In the genomic region with DNA sequence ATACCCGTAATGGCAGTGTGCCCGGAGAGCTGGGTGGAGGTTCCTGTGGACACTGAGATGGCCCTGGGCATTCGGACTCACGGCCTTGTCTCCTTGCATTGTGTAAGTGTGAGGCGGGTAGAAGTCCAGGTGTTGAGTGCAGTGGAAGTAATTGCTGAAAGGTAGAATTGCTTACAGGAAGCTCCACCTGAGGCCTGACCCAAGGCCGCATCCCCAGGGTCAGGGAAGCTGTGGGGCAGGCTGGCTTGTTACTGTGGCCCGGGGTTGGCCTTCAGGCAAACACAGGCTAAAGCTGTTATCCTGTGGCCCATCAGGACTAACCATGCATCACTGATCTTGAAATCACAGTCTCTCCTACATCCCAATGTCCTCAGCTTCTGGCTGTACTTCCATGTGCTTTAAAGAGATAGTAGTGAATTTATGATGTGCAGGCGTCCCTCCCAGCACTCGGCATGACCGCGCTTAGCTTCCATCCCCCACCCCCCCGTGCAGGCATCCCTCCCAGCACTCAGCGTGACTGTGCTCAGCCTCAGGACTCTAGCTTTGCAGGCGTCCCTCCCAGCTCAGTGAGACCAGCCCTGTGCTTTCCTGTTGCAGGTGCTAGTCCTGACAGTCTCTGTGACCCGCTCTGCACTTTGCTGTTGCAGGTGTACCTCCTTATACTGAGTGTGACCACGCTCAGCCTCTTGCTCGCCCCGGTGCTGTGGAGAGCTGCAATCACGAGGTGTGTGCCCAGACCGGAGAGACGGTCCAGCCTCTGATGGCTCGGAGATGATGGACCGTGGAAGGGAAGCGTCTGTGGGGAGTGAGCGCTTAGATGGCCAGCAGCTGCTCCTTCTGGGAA, we compare ENCODE assay signal across 16 cellular contexts. TPM values are rescaled to one million over a fixed set of nuclear protein-coding genes. Genes with fewer than 3 reads are reported as not detected.
A peak's percentile ranks its signal among the peaks of the same experiment; 100 is the strongest.
DNase-seq lines count a peak whose midpoint lies in the region; TF ChIP-seq lines count a peak whose summit lies in the region.
"Had no signal": no experiment of that assay in that cellular context is flagged by ENCODE, and none has a peak within 500 bp of the region (broad histone marks: within the 10 kb centered on the region; RNA-seq: fewer than 3 reads in every experiment).

No MANE protein-coding gene starts in this region.

- H3K9me3 Mint-ChIP-seq in chondrocyte (ENCODE audit: low read depth) (no peaks in the 10 kb centered on the region), nephron (no peaks in the 10 kb centered on the region)
- H3K9me3 Mint-ChIP-seq: IgD-negative memory B cell had no signal

- no peaks in the 10 kb centered on the region for H3K27me3 ChIP-seq in BE2C

- H3K4me3 Mint-ChIP-seq in chondrocyte (ENCODE audit: unreplicated experiment) (no peak overlapping the region), nephron (peak overlapping the region; percentile 28 to 60 (median 30))
- H3K4me3 Mint-ChIP-seq: IgD-negative memory B cell had no signal

- H3K36me3 ChIP-seq in BE2C: peaks cover 7% of the 10 kb centered on the region

- no peak overlapping the region for H3K27ac Mint-ChIP-seq in chondrocyte (ENCODE audit: unreplicated experiment)
- peak overlapping the region; percentile 95 to 99 (median 96) for H3K27ac Mint-ChIP-seq in nephron

- no peak for TF ChIP-seq CTCF in BE2C (IDR thresholded peaks at IDR 0.05; ENCODE audit: low read depth, low read length)
- no peak for TF ChIP-seq CTCF in chondrocyte (IDR thresholded peaks at IDR 0.05)
- TF ChIP-seq CTCF in nephron (IDR thresholded peaks at IDR 0.05; ENCODE audit: unreplicated experiment in 3 of 3): no peak

- H3K36me3 Mint-ChIP-seq in chondrocyte (ENCODE audit: low read depth) (peaks cover 14% of the 10 kb centered on the region), nephron (ENCODE audit: low read depth) (peaks cover 33% of the 10 kb centered on the region)

- DNase-seq in BE2C: peak; percentile 83
- peak; percentile 84 to 91 for DNase-seq in NCI-H187 (lab: John Stamatoyannopoulos, UW)
- peak; percentile 25 for DNase-seq in chondrocyte (ENCODE audit: low spot score)
- DNase-seq in NK-92 treated with Interleukin-12 subunit alpha and Interleukin-12 subunit beta, amount 100 ng/mL, for 24 hours (lab: John Stamatoyannopoulos, UW): no peak
- no peak for DNase-seq in NCI-H1092 treated with DMSO at 0.1 percent for 48 hours (lab: John Stamatoyannopoulos, UW)
- no peak for DNase-seq in activated effector memory CD4-positive, alpha-beta T cell treated with Interleukin-2 at 50 U/mL for 16 hours
- DNase-seq in dermis blood vessel endothelial cell: no peak
- DNase-seq: activated CD4-positive, alpha-beta T cell treated with anti-CD3 and anti-CD28 coated beads for 48 hours; Calu3; GOT3; NCI-H1436; NCI-H774; stimulated activated naive CD4-positive, alpha-beta T cell had no signal

- peaks cover 47% of the 10 kb centered on the region for H3K4me1 ChIP-seq in BE2C

- H3K27me3 Mint-ChIP-seq in chondrocyte (ENCODE audit: low read depth) (no peaks in the 10 kb centered on the region), nephron (ENCODE audit: low read depth) (no peaks in the 10 kb centered on the region)
- H3K27me3 Mint-ChIP-seq: IgD-negative memory B cell had no signal

- peaks cover 29% of the 10 kb centered on the region for H3K4me1 Mint-ChIP-seq in chondrocyte (ENCODE audit: low read depth)
- peaks cover 54% of the 10 kb centered on the region for H3K4me1 Mint-ChIP-seq in nephron
- H3K4me1 Mint-ChIP-seq: IgD-negative memory B cell had no signal

- no peaks in the 10 kb centered on the region; the same call in 1 of the 2 replicates for H3K9me3 ChIP-seq in BE2C

- peak overlapping the region; percentile 36 for H3K4me3 ChIP-seq in BE2C (ENCODE audit: low read depth, low read length)
- H3K4me3 ChIP-seq: lung had no signal

RNA-seq across cellular contexts. Expression of a gene that starts 35.6 kb away (rescaled TPM):
- polyA plus RNA-seq in BE2C (2012; ENCODE audit: insufficient read depth, insufficient read length, low read depth): 80.3 TPM
- total RNA-seq in chondrocyte (52.8 to 76.0 TPM (median 54.3 TPM) in 3 replicates), dermis blood vessel endothelial cell (49.5 and 122 TPM in 2 replicates)

RNA-seq across cellular contexts. Expression of a gene that starts 58.5 kb away (rescaled TPM):
- polyA plus RNA-seq in BE2C (2012; ENCODE audit: insufficient read depth, insufficient read length, low read depth): 31.7 TPM
- total RNA-seq in chondrocyte (17.0 to 24.9 TPM (median 19.5 TPM) in 3 replicates), dermis blood vessel endothelial cell (10.0 and 10.2 TPM in 2 replicates)

Comparison
In these comparisons a context has a peak if more than half of its experiments do, and no peak if none do; other contexts are left out.
1. DNase-seq: peak in BE2C (single experiment), NCI-H187 (2 of 2) and chondrocyte (single experiment); none in NK-92 treated with Interleukin-12 subunit alpha and Interleukin-12 subunit beta, amount 100 ng/mL, for 24 hours (single experiment), NCI-H1092 treated with DMSO at 0.1 percent for 48 hours (single experiment), activated effector memory CD4-positive, alpha-beta T cell treated with Interleukin-2 at 50 U/mL for 16 hours (single experiment) and dermis blood vessel endothelial cell (single experiment).